Comparison of ENCODE assay signal across 8 cellular contexts in the genomic region with DNA sequence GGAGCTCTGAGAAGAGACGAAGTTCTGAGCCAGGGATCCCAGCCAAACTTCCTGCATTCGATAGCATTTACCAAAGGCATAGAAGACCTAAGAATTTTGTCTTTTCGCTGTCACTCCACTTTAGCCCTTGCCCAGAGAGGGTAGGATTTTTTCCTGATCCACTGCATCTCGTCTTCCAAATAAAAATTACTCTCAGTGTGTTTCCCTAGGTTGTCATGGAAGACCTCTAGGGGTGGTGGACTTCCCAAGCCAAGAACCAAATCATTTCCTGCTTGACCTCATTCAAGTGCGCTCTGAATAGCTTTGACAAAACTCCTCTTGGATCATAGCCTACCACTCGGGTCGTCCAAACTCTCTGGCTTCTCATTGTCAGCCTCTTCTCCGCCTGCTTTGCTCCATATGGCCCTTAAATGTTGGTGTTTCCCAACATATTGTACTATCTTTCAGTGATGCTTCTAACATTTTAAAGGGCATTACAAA. TPM values are rescaled to one million over a fixed set of nuclear protein-coding genes. Genes with fewer than 3 reads are reported as not detected.
DNase-seq lines count a peak whose midpoint lies in the region; ATAC-seq, FAIRE-seq and TF ChIP-seq lines count a peak whose summit lies in the region.

No MANE protein-coding gene starts in this region.

- H3K4me3 ChIP-seq in AG10803 (ENCODE audit: low read length) (peak overlapping the region; percentile 89), HUES6 (ENCODE audit: low read depth, low read length) (peak overlapping the region; percentile 92), bronchial epithelial cell (ENCODE audit: low read depth, low read length) (peak overlapping the region; percentile 99), aorta (ENCODE audit: low read length in 2 of 2) (peak overlapping the region in 1 of 2 donors; percentile 57)

- ATAC-seq in aorta (ENCODE audit: low FRiP score): peak; percentile 66

- H3K27me3 ChIP-seq in HUES6 (ENCODE audit: control insufficient read depth, insufficient read depth, low read length) (no peaks in the 10 kb centered on the region), bronchial epithelial cell (ENCODE audit: control insufficient read depth, insufficient read depth, low read length) (no peaks in the 10 kb centered on the region), aorta (ENCODE audit: control insufficient read depth in 1 of 2, insufficient read depth in 2 of 2, low read length in 1 of 2) (no peaks in the 10 kb centered on the region)

- H3K27ac ChIP-seq in HUES6 (ENCODE audit: low read depth, low read length) (no peak overlapping the region), aorta (ENCODE audit: low read depth in 1 of 2, low read length in 2 of 2) (peak overlapping the region in 1 of 2 donors; percentile 34)

- no peak overlapping the region for H3K9ac ChIP-seq in HUES6 (ENCODE audit: low read length)

- FAIRE-seq in bronchial epithelial cell (lab: Jason Lieb, UNC): no peak

- intact Hi-C loops in aorta (cut with DNase I): loop anchor here (5.0 kb wide), 2 partner anchors 58 to 323 kb away; a partner anchor contains a TSS

- WGBS in aorta, 2 donors: 2 to 3% methylated on average over 8 of the region's 8 CpGs

- peak; percentile 80 for DNase-seq in AG10803 (ENCODE audit: low read depth)
- DNase-seq in bronchial epithelial cell (ENCODE audit: low read depth): peak; percentile 35
- peak; percentile 28 to 86 for DNase-seq in lung microvascular endothelial cell (ENCODE audit: low read depth in 2 of 2)
- no peak for DNase-seq in aorta
- DNase-seq in MV-4-11 (lab: John Stamatoyannopoulos, UW): no peak
- no peak for DNase-seq in stimulated activated naive CD4-positive, alpha-beta T cell (lab: John Stamatoyannopoulos, UW)
- no peak for DNase-seq in NCI-H1694 treated with DMSO at 0.1 percent for 48 hours (lab: John Stamatoyannopoulos, UW)

- TF ChIP-seq CTCF in AG10803 (conservative IDR thresholded peaks at IDR 0.05; ENCODE audit: low read length) (no peak), bronchial epithelial cell (IDR thresholded peaks at IDR 0.05; ENCODE audit: insufficient read depth, low read length, severe bottlenecking) (no peak)

- H3K9me3 ChIP-seq in HUES6 (ENCODE audit: control insufficient read depth, insufficient read depth, low read depth, low read length) (peaks cover 20% of the 10 kb centered on the region), aorta (ENCODE audit: control insufficient read depth, low read length) (no peaks in the 10 kb centered on the region)

- H3K36me3 ChIP-seq in HUES6 (ENCODE audit: control insufficient read depth, insufficient read depth, low read length) (peaks cover 42% of the 10 kb centered on the region), bronchial epithelial cell (ENCODE audit: control insufficient read depth, insufficient read depth, low read length) (peaks cover 3% of the 10 kb centered on the region), aorta (ENCODE audit: control insufficient read depth in 1 of 2, insufficient read depth in 2 of 2, low read length in 1 of 2) (no peaks in the 10 kb centered on the region)

- peaks cover 9% of the 10 kb centered on the region; the same call in 1 of the 2 replicates for H3K4me1 ChIP-seq in HUES6 (ENCODE audit: control insufficient read depth, insufficient read depth, low read length)
- no peaks in the 10 kb centered on the region for H3K4me1 ChIP-seq in aorta (ENCODE audit: control insufficient read depth in 1 of 2, insufficient read depth in 2 of 2, low read length in 2 of 2)

RNA-seq across cellular contexts. Expression of a gene that starts 0.4 kb away (rescaled TPM):
- total RNA-seq in bronchial epithelial cell (11.1 and 12.5 TPM in 2 replicates), lung microvascular endothelial cell (9.4 and 17.5 TPM in 2 replicates), aorta (10 to 100 TPM; 25.8 to 28.3 TPM)
- 10 to 100 TPM; 13.8 to 18.4 TPM for polyA plus RNA-seq in aorta

RNA-seq across cellular contexts. Expression of a gene that starts 16.5 kb away (rescaled TPM):
- 31.3 and 46.1 TPM in 2 replicates for total RNA-seq in bronchial epithelial cell
- 53.0 and 92.5 TPM in 2 replicates for total RNA-seq in lung microvascular endothelial cell
- 10 to 100 TPM; 19.9 to 29.6 TPM for total RNA-seq in aorta
- polyA plus RNA-seq in aorta: 1 to 10 TPM; 7.0 to 9.1 TPM

RNA-seq across cellular contexts. Expression of a gene that starts 59.1 kb away (rescaled TPM):
- total RNA-seq in bronchial epithelial cell: 3.2 and 4.7 TPM in 2 replicates
- total RNA-seq in lung microvascular endothelial cell: 3.7 and 9.3 TPM in 2 replicates
- 10 to 100 TPM; 10.1 to 16.7 TPM for total RNA-seq in aorta
- 1 to 10 TPM; 1.3 to 1.4 TPM for polyA plus RNA-seq in aorta

Comparison
In these comparisons a context has a peak if more than half of its experiments do, and no peak if none do; other contexts are left out.
1. DNase-seq: peak in AG10803 (single experiment), bronchial epithelial cell (single experiment) and lung microvascular endothelial cell (2 of 2); none in aorta (0 of 2), MV-4-11 (single experiment), stimulated activated naive CD4-positive, alpha-beta T cell (0 of 6) and NCI-H1694 treated with DMSO at 0.1 percent for 48 hours (single experiment).